Comparison of ENCODE assay signal across 8 cellular contexts in genomic region chr3:149967067-149967685, GRCh38. TPM values are rescaled to one million over a fixed set of nuclear protein-coding genes. Genes with fewer than 3 reads are reported as not detected.
DNase-seq lines count a peak whose midpoint lies in the region; ATAC-seq, FAIRE-seq and TF ChIP-seq lines count a peak whose summit lies in the region.

No MANE protein-coding gene starts in this region.

- POLR2A ChIA-PET in activated CD8-positive, alpha-beta T cell treated with anti-CD3 and anti-CD28 coated beads for 36 hours (lab: Charles Lee), result interaction anchor here (1.4 kb wide), 1 partner anchor 217 kb away, joined by 3 read pairs; no protein-coding TSS in a partner anchor
- POLR2A ChIA-PET in activated CD8-positive, alpha-beta T cell treated with anti-CD3 and anti-CD28 coated beads, Interleukin-2, amount 10 ng/mL, durations not matched to agents 7 days and 5 days (lab: Charles Lee), result no interaction called here

- H3K9me3 Mint-ChIP-seq in activated CD8-positive, alpha-beta T cell treated with anti-CD3 and anti-CD28 coated beads for 36 hours, result no peaks in the 10 kb centered on the region
- no peaks in the 10 kb centered on the region for H3K9me3 Mint-ChIP-seq in activated CD8-positive, alpha-beta T cell treated with anti-CD3 and anti-CD28 coated beads, Interleukin-2, amount 10 ng/mL, durations not matched to agents 7 days and 5 days (ENCODE audit: insufficient read depth)

- no peak overlapping the region for H3K27ac Mint-ChIP-seq in activated CD8-positive, alpha-beta T cell treated with anti-CD3 and anti-CD28 coated beads for 36 hours
- no peak overlapping the region for H3K27ac Mint-ChIP-seq in activated CD8-positive, alpha-beta T cell treated with anti-CD3 and anti-CD28 coated beads, Interleukin-2, amount 10 ng/mL, durations not matched to agents 7 days and 5 days

- intact Hi-C loops in activated CD8-positive, alpha-beta T cell treated with anti-CD3 and anti-CD28 coated beads for 36 hours (cut with micrococcal nuclease), result loop anchor here (2.0 to 10.0 kb wide), 3 partner anchors 215 to 528 kb away; no protein-coding TSS in a partner anchor

- no peaks in the 10 kb centered on the region for H3K36me3 Mint-ChIP-seq in activated CD8-positive, alpha-beta T cell treated with anti-CD3 and anti-CD28 coated beads for 36 hours (ENCODE audit: low read depth)
- peaks cover 4% of the 10 kb centered on the region for H3K36me3 Mint-ChIP-seq in activated CD8-positive, alpha-beta T cell treated with anti-CD3 and anti-CD28 coated beads, Interleukin-2, amount 10 ng/mL, durations not matched to agents 7 days and 5 days (ENCODE audit: low read depth)

- CTCF ChIA-PET in activated CD8-positive, alpha-beta T cell treated with anti-CD3 and anti-CD28 coated beads for 36 hours (lab: Charles Lee), result interaction anchor here (0.9 to 4.8 kb wide), 19 partner anchors 9 to 264 kb away, joined by 3 to 56 read pairs (median 5); no protein-coding TSS in a partner anchor
- CTCF ChIA-PET in activated CD8-positive, alpha-beta T cell treated with anti-CD3 and anti-CD28 coated beads, Interleukin-2, amount 10 ng/mL, durations not matched to agents 7 days and 5 days (lab: Charles Lee), result interaction anchor here (0.6 to 6.3 kb wide), 11 partner anchors 9 to 283 kb away, joined by 3 to 72 read pairs (median 4); no protein-coding TSS in a partner anchor

- ATAC-seq in activated CD8-positive, alpha-beta T cell treated with anti-CD3 and anti-CD28 coated beads for 36 hours, result no peak
- ATAC-seq in activated CD8-positive, alpha-beta T cell treated with anti-CD3 and anti-CD28 coated beads, Interleukin-2, amount 10 ng/mL, durations not matched to agents 7 days and 5 days, result no peak
- ATAC-seq in HG03342 (IDR thresholded peaks at IDR 0.05; ENCODE audit: unreplicated experiment), result no peak

- H3K4me3 Mint-ChIP-seq in activated CD8-positive, alpha-beta T cell treated with anti-CD3 and anti-CD28 coated beads for 36 hours, result no peak overlapping the region
- no peak overlapping the region for H3K4me3 Mint-ChIP-seq in activated CD8-positive, alpha-beta T cell treated with anti-CD3 and anti-CD28 coated beads, Interleukin-2, amount 10 ng/mL, durations not matched to agents 7 days and 5 days

- FAIRE-seq in urothelium cell line (lab: Jason Lieb, UNC), result no peak

- no peak for DNase-seq in activated CD8-positive, alpha-beta T cell treated with anti-CD3 and anti-CD28 coated beads for 36 hours
- no peak for DNase-seq in activated CD8-positive, alpha-beta T cell treated with anti-CD3 and anti-CD28 coated beads, Interleukin-2, amount 10 ng/mL, durations not matched to agents 7 days and 5 days
- DNase-seq in NCI-H1694 treated with DMSO at 0.1 percent for 48 hours (lab: John Stamatoyannopoulos, UW), result peak; percentile 81
- DNase-seq in amniotic epithelial cell (ENCODE audit: low read depth), result peak; percentile 53
- DNase-seq in iris pigment epithelial cell (ENCODE audit: low read depth), result peak; percentile 58
- peak; percentile 21 for DNase-seq in urothelium cell line (ENCODE audit: low spot score)
- no peak for DNase-seq in occipital lobe (lab: John Stamatoyannopoulos, UW)

- H3K4me1 Mint-ChIP-seq in activated CD8-positive, alpha-beta T cell treated with anti-CD3 and anti-CD28 coated beads for 36 hours (ENCODE audit: low read depth), result peaks cover 16% of the 10 kb centered on the region
- H3K4me1 Mint-ChIP-seq in activated CD8-positive, alpha-beta T cell treated with anti-CD3 and anti-CD28 coated beads, Interleukin-2, amount 10 ng/mL, durations not matched to agents 7 days and 5 days (ENCODE audit: low read depth), result peaks cover 15% of the 10 kb centered on the region

- peaks cover 9% of the 10 kb centered on the region for H3K27me3 Mint-ChIP-seq in activated CD8-positive, alpha-beta T cell treated with anti-CD3 and anti-CD28 coated beads for 36 hours
- H3K27me3 Mint-ChIP-seq in activated CD8-positive, alpha-beta T cell treated with anti-CD3 and anti-CD28 coated beads, Interleukin-2, amount 10 ng/mL, durations not matched to agents 7 days and 5 days (ENCODE audit: low read depth), result peaks cover 22% of the 10 kb centered on the region

- peak; percentile 74 for TF ChIP-seq CTCF in activated CD8-positive, alpha-beta T cell treated with anti-CD3 and anti-CD28 coated beads for 36 hours (IDR thresholded peaks at IDR 0.05)

RNA-seq across cellular contexts. Expression of gene PFN2, which starts 3.5 kb away (rescaled TPM):
- 1 to 10 TPM; 4.2 to 4.7 TPM for total RNA-seq in activated CD8-positive, alpha-beta T cell treated with anti-CD3 and anti-CD28 coated beads for 36 hours
- total RNA-seq in activated CD8-positive, alpha-beta T cell treated with anti-CD3 and anti-CD28 coated beads, Interleukin-2, amount 10 ng/mL, durations not matched to agents 7 days and 5 days, result under 1 TPM in 1 of 2 experiments, not detected in 1; 0.53 TPM
- total RNA-seq in occipital lobe, result 459 TPM

Comparison
In these comparisons a context has a peak if more than half of its experiments do, and no peak if none do; other contexts are left out.
1. DNase-seq: peak in NCI-H1694 treated with DMSO at 0.1 percent for 48 hours (single experiment), amniotic epithelial cell (single experiment), iris pigment epithelial cell (single experiment) and urothelium cell line (single experiment); none in activated CD8-positive, alpha-beta T cell treated with anti-CD3 and anti-CD28 coated beads for 36 hours (single experiment), activated CD8-positive, alpha-beta T cell treated with anti-CD3 and anti-CD28 coated beads, Interleukin-2, amount 10 ng/mL, durations not matched to agents 7 days and 5 days (single experiment) and occipital lobe (single experiment).
2. RNA of gene PFN2, which starts 3.5 kb away (total RNA-seq): 459 TPM in occipital lobe (single experiment); 4.2 to 4.7 TPM in activated CD8-positive, alpha-beta T cell treated with anti-CD3 and anti-CD28 coated beads for 36 hours and 0.53 TPM in activated CD8-positive, alpha-beta T cell treated with anti-CD3 and anti-CD28 coated beads, Interleukin-2, amount 10 ng/mL, durations not matched to agents 7 days and 5 days; every median in the first group is over 10 times any median in the second.